ENCODE assay signal across 23 cellular contexts in genomic region chr7:23098029-23098428, GRCh38. TPM values are rescaled to one million over a fixed set of nuclear protein-coding genes. Genes with fewer than 3 reads are reported as not detected.
DNase-seq lines count a peak whose midpoint lies in the region; ATAC-seq and TF ChIP-seq lines count a peak whose summit lies in the region.
"Had no signal": no experiment of that assay in that cellular context is flagged by ENCODE, and none has a peak within 500 bp of the region (broad histone marks: within the 10 kb centered on the region; RNA-seq: fewer than 3 reads in every experiment).

No MANE protein-coding gene starts in this region.

- H3K14ac ChIP-seq in trophoblast cell (ENCODE audit: low read length) = no peak overlapping the region

- no peak overlapping the region for H2BK5ac ChIP-seq in trophoblast cell (ENCODE audit: low read depth, low read length, poor library complexity)

- H3K36me3 ChIP-seq in trophoblast cell (ENCODE audit: control insufficient read depth in 1 of 2, insufficient read depth in 2 of 2, low read length in 2 of 2) (no peaks in the 10 kb centered on the region), esophagus muscularis mucosa (no peaks in the 10 kb centered on the region)
- H3K36me3 ChIP-seq: BE2C had no signal

- no peak overlapping the region for H3K4ac ChIP-seq in trophoblast cell (ENCODE audit: low read depth, low read length)

- H4K91ac ChIP-seq in trophoblast cell (ENCODE audit: low read depth, low read length) = no peak overlapping the region

- H3K79me1 ChIP-seq in trophoblast cell (ENCODE audit: low read length) = no peaks in the 10 kb centered on the region

- no peak overlapping the region for H2AFZ ChIP-seq in trophoblast cell (ENCODE audit: insufficient read depth, low read length, poor library complexity)

- H3K27ac ChIP-seq in right cardiac atrium (ENCODE audit: low read length) = no peak overlapping the region
- H3K27ac ChIP-seq in trophoblast cell (ENCODE audit: low read depth, low read length) = no peak overlapping the region
- H3K27ac ChIP-seq in esophagus muscularis mucosa (replicated peaks in 1 of 4) = no peak overlapping the region
- H3K27ac ChIP-seq: BLaER1 had no signal

- TF ChIP-seq POLR2A in esophagus muscularis mucosa (IDR thresholded peaks at IDR 0.05; ENCODE audit: low read depth) = no peak

- H4K8ac ChIP-seq in trophoblast cell (ENCODE audit: low read depth, low read length) = no peak overlapping the region

- H4K12ac ChIP-seq in trophoblast cell (ENCODE audit: low read depth, low read length) = no peak overlapping the region

- H3K79me2 ChIP-seq in trophoblast cell (ENCODE audit: control insufficient read depth, insufficient read depth, low read length, poor library complexity) = no peaks in the 10 kb centered on the region

- H3K18ac ChIP-seq in trophoblast cell (ENCODE audit: low read length) = no peak overlapping the region

- no peak overlapping the region for H2AK5ac ChIP-seq in trophoblast cell (ENCODE audit: low read length)

- TF ChIP-seq EP300 in esophagus muscularis mucosa (IDR thresholded peaks at IDR 0.05) = no peak

- no peak overlapping the region for H3K9ac ChIP-seq in trophoblast cell (ENCODE audit: low read length)
- H3K9ac ChIP-seq: BLaER1 had no signal

- intact Hi-C loops in right cardiac atrium (cut with DNase I) = no loop called here
- intact Hi-C loops in left ventricle myocardium superior (cut with micrococcal nuclease) = no loop called here
- intact Hi-C loops in esophagus muscularis mucosa (cut with DNase I) = no loop called here

- H3K4me1 ChIP-seq in right cardiac atrium (ENCODE audit: control insufficient read depth, insufficient read depth, low read length) (no peaks in the 10 kb centered on the region), trophoblast cell (ENCODE audit: control insufficient read depth in 1 of 2, insufficient read depth in 2 of 2, low read length in 2 of 2) (no peaks in the 10 kb centered on the region), esophagus muscularis mucosa (no peaks in the 10 kb centered on the region)
- H3K4me1 ChIP-seq: BE2C, BLaER1 had no signal

- no peak overlapping the region for H2BK120ac ChIP-seq in trophoblast cell (ENCODE audit: insufficient read depth, low read length, poor library complexity)

- no peak overlapping the region for H3K4me2 ChIP-seq in trophoblast cell (ENCODE audit: low read length)
- H3K4me2 ChIP-seq: BLaER1 had no signal

- H3K4me3 ChIP-seq in right cardiac atrium (ENCODE audit: low read length) (no peak overlapping the region), trophoblast cell (ENCODE audit: low read depth, low read length) (peak overlapping the region; percentile 58), esophagus muscularis mucosa (no peak overlapping the region)
- H3K4me3 ChIP-seq: BLaER1, GM12878 had no signal

- ATAC-seq in right cardiac atrium (peak in 1 of 2 donors; percentile 30), left ventricle myocardium superior (no peak), esophagus mucosa (peak; percentile 31)
- ATAC-seq: GM12878 had no signal

- 94% methylated on average over 9 of the region's 9 CpGs for WGBS in right cardiac atrium
- no CpG with 5 or more reads among the region's 9 CpGs for WGBS in trophoblast cell (ENCODE audit: extremely low coverage, insufficient coverage, insufficient read length)
- WGBS in esophagus muscularis mucosa = 94% methylated on average over 5 of the region's 9 CpGs

- H3K27me3 ChIP-seq in right cardiac atrium (ENCODE audit: control insufficient read depth, insufficient read depth) (no peaks in the 10 kb centered on the region), trophoblast cell (ENCODE audit: insufficient read depth, low read length) (no peaks in the 10 kb centered on the region), esophagus muscularis mucosa (no peaks in the 10 kb centered on the region)
- H3K27me3 ChIP-seq: BLaER1 had no signal

- H2BK12ac ChIP-seq in trophoblast cell (ENCODE audit: low read length) = no peak overlapping the region

- no peaks in the 10 kb centered on the region for H3K9me3 ChIP-seq in right cardiac atrium (ENCODE audit: control insufficient read depth, low read length)
- H3K9me3 ChIP-seq in trophoblast cell (ENCODE audit: insufficient read depth, low read depth, low read length) = peaks cover 10% of the 10 kb centered on the region
- peaks cover 0 to 5% (median 2%) of the 10 kb centered on the region in 4 donors for H3K9me3 ChIP-seq in esophagus muscularis mucosa
- H3K9me3 ChIP-seq: BE2C had no signal

- no peak overlapping the region for H3K23ac ChIP-seq in trophoblast cell (ENCODE audit: low read length)

- no peak for TF ChIP-seq CTCF in esophagus muscularis mucosa (IDR thresholded peaks at IDR 0.05)

- DNase-seq in right cardiac atrium (peak in 2 of 3 donors; percentile 33 to 53), left ventricle myocardium superior (no peak), trophoblast cell (no peak), esophagus muscularis mucosa (ENCODE audit: extremely low spot score) (no peak), KG1 (lab: John Stamatoyannopoulos, UW) (no peak)
- no peak for DNase-seq in activated effector memory CD4-positive, alpha-beta T cell treated with anti-CD3 and anti-CD28 coated beads, Interleukin-2, amount 50 U/mL, for 16 hours
- DNase-seq: 8988T; ACHN; BE2C; C1 segment of cervical spinal cord; CD4-positive, alpha-beta memory T cell; CD4-positive, CD25-positive, alpha-beta regulatory T cell; CD8-positive, alpha-beta memory T cell; COR-L47; DMS 273 treated with DMSO at 0.1 percent for 48 hours; DMS153; DMS79; DND-41; EL; GDM1 had no signal

RNA-seq across cellular contexts. Expression of gene KLHL7, which starts 7.6 kb away (rescaled TPM):
- 100 to 1,000 TPM in 1 of 4 donors, 10 to 100 TPM in 3; 68.8 to 106 (median 83.2) TPM for total RNA-seq in right cardiac atrium
- 61.7 TPM for polyA plus RNA-seq in right cardiac atrium
- 195 TPM for total RNA-seq in left ventricle myocardium superior
- 18.1 TPM for total RNA-seq in esophagus mucosa
- polyA plus RNA-seq in trophoblast cell (2013) = 26.0 and 27.1 TPM in 2 replicates
- 10 to 100 TPM; 20.4 to 36.2 (median 30.8) TPM for total RNA-seq in esophagus muscularis mucosa

Comparison
In these comparisons a context has a peak if more than half of its experiments do, and no peak if none do; other contexts are left out.
1. DNase-seq: peak in right cardiac atrium (2 of 3); none in left ventricle myocardium superior (single experiment), trophoblast cell (0 of 2), esophagus muscularis mucosa (single experiment), activated effector memory CD4-positive, alpha-beta T cell treated with anti-CD3 and anti-CD28 coated beads, Interleukin-2, amount 50 U/mL, for 16 hours (single experiment) and KG1 (single experiment).